Comparison of ENCODE assay signal across 15 cellular contexts in the genomic region with DNA sequence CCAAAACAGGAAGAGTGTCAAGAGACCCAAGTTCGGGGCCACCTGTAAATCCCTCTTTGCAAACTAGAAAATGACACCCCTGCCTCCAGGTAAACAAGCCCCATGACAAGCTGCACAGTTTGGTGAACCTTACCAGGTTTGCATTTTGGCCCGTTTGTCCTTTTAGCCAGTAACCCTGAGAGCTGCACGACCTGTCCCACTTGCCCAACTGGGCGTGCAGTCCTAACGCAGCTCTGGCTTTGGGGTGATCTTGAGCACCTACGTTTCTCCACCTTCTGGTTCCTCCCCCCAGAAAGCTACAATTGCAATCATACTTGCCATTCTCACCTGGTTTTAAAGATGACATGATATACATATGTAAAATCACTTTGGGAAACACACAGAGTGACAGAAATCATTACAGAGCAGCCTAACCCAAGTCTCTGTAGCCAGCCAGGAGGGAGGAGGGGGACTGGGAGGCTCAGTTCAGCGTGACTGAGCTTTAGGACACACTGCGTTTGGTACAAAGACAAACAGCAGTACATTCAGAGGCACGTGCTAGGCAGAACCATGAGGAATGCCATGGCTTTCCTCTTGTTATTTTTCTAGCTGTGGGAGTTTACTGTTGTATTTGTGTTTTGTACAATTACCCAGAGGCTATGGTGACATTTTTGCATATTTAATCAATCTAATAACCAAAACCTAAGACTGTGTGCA.
"Had no signal": no experiment of that assay in that cellular context is flagged by ENCODE, and none has a peak within 500 bp of the region (broad histone marks: within the 10 kb centered on the region; RNA-seq: fewer than 3 reads in every experiment).

No MANE protein-coding gene starts in this region.

- DNase-seq: activated CD4-positive, alpha-beta T cell treated with anti-CD3 and anti-CD28 coated beads, Interleukin-2, amount 10 ng/mL, durations not matched to agents 7 days and 5 days; activated CD8-positive, alpha-beta memory T cell treated with anti-CD3 and anti-CD28 coated beads for 24 hours; activated CD8-positive, alpha-beta memory T cell treated with anti-CD3 and anti-CD28 coated beads, Interleukin-2, amount 50 U/mL, for 48 hours; activated gamma-delta T cell; activated T-cell treated with anti-CD3 and anti-CD28 coated beads, Interleukin-2, amount 50 U/mL, for 72 hours; adrenal gland; dermis blood vessel endothelial cell; effector memory CD8-positive, alpha-beta T cell; gastrocnemius medialis; head of caudate nucleus; left ventricle myocardium inferior; mammary epithelial cell; ovary; stimulated activated naive B cell treated with anti-CD40 and anti-IgM and Interleukin-4, amounts not matched to agents 10 μg/mL and 1 μg/mL and 100 μg/mL, for 72 hours had no signal

- ATAC-seq: activated CD4-positive, CD25-positive, alpha-beta regulatory T cell treated with anti-CD3 and anti-CD28 coated beads, Interleukin-2, amount 50 U/mL, for 24 hours; activated T-cell treated with anti-CD3 and anti-CD28 coated beads, Interleukin-2, amount 50 U/mL, for 72 hours; effector memory CD8-positive, alpha-beta T cell; gastrocnemius medialis; stimulated activated naive B cell treated with anti-CD40 and anti-IgM and Interleukin-4, amounts not matched to agents 10 μg/mL and 1 μg/mL and 100 μg/mL, for 72 hours had no signal
